13 cellular contexts compared by ENCODE assay signal in the genomic region with DNA sequence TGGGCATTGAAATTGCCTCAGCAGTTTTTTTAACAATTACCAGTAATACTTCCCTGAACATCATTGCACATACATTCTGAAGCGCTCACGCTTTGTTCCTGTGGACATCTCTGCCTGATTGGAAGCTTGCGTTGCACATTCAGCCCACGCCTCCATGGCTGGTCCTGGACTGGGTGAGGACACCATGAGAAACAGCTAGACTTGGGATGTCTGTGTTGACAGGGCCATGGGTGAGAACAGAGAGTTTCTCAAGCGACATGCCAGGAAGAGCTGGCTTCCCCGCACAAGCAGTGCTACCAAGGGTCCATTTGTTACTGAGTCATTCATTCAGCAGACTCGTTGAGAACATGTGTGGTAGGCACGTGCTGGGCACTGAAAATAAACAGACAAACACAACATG.
"Had no signal": no experiment of that assay in that cellular context is flagged by ENCODE, and none has a peak within 500 bp of the region (broad histone marks: within the 10 kb centered on the region; RNA-seq: fewer than 3 reads in every experiment).

No MANE protein-coding gene starts in this region.

- H3K4me1 ChIP-seq: tibial nerve had no signal

- H3K9me3 ChIP-seq: tibial nerve had no signal

- H3K27me3 ChIP-seq: tibial nerve had no signal

- ATAC-seq: activated CD4-positive, CD25-positive, alpha-beta regulatory T cell treated with anti-CD3 and anti-CD28 coated beads, Interleukin-2, amount 50 U/mL, for 24 hours; activated CD8-positive, alpha-beta T cell treated with anti-CD3 and anti-CD28 coated beads for 36 hours; activated naive CD8-positive, alpha-beta T cell treated with anti-CD3 and anti-CD28 coated beads, Interleukin-2, amount 50 U/mL, for 24 hours; effector memory CD8-positive, alpha-beta T cell; natural killer cell had no signal

- DNase-seq: activated CD4-positive, alpha-beta T cell treated with anti-CD3 and anti-CD28 coated beads, Interleukin-2, amount 10 ng/mL, durations not matched to agents 24 days and 14 days; activated CD8-positive, alpha-beta T cell treated with anti-CD3 and anti-CD28 coated beads for 36 hours; activated gamma-delta T cell; activated naive CD4-positive, alpha-beta T cell treated with anti-CD3 and anti-CD28 coated beads, Interleukin-2, amount 50 U/mL, for 16 hours; activated naive CD8-positive, alpha-beta T cell treated with anti-CD3 and anti-CD28 coated beads, Interleukin-2, amount 50 U/mL, for 24 hours; effector memory CD8-positive, alpha-beta T cell; kidney; natural killer cell; stimulated activated CD4-positive, alpha-beta T cell treated with anti-CD3 and anti-CD28 coated beads, Interleukin-12 subunit alpha, Interleukin-12 subunit beta, amount 100 ng/mL, for 4 hours; stimulated activated CD4-positive, alpha-beta T cell treated with anti-CD3 and anti-CD28 coated beads, Interleukin-4, amount 100 ng/mL, for 4 hours had no signal

- FAIRE-seq: kidney had no signal

- H3K27ac ChIP-seq: tibial nerve had no signal

- H3K4me3 ChIP-seq: lung, tibial nerve had no signal
